22 cellular contexts compared by ENCODE assay signal in the genomic region with DNA sequence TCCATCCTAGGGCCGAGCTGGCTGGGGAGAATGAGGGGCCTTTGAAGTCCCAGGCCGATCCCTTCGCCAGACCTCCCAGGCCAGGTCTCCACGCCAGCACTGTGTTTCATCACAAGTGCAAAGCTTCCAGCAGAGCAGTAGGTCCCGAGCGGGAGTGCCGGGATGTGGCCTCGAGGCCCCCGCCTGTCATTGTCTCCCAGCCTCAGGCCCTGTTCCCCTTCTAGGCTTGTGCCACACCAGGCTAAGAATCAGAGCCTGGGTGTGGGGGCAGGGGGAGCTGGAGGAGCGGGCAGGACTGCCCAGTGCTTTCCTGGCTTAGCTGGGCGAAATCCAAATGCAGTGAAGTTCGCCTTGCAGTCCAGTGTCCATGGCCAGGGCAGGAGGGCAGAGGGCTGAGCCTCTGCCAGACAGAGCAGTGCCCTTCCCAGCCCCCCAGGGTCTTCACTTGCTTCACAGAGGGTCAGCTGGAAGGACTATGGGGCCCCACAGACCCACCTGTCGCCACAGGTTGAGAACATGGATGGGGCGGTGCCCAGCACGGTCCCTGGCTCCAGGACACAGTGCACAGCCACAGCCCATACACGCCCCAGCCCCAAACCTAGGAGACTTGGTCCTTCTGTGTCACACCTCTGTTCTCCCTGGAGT. TPM values are rescaled to one million over a fixed set of nuclear protein-coding genes. Genes with fewer than 3 reads are reported as not detected.
A peak's percentile ranks its signal among the peaks of the same experiment; 100 is the strongest.
DNase-seq lines count a peak whose midpoint lies in the region; ATAC-seq and TF ChIP-seq lines count a peak whose summit lies in the region.
"Had no signal": no experiment of that assay in that cellular context is flagged by ENCODE, and none has a peak within 500 bp of the region (broad histone marks: within the 10 kb centered on the region; RNA-seq: fewer than 3 reads in every experiment).

No MANE protein-coding gene starts in this region.

- peaks cover 0 to 38% (median 25%) of the 10 kb centered on the region in 3 donors for H3K4me1 ChIP-seq in gastroesophageal sphincter
- peaks cover 5% of the 10 kb centered on the region for H3K4me1 ChIP-seq in mesenchymal stem cell (ENCODE audit: control insufficient read depth, insufficient read depth, low read depth, low read length)
- peaks cover 0 to 18% of the 10 kb centered on the region in 2 donors for H3K4me1 ChIP-seq in uterus
- H3K4me1 ChIP-seq in CD4-positive, alpha-beta memory T cell (ENCODE audit: insufficient read depth, low read length), result no peaks in the 10 kb centered on the region

- H2BK15ac ChIP-seq in mesenchymal stem cell (ENCODE audit: low read depth, poor library complexity, severe bottlenecking), result peak overlapping the region; percentile 19

- peak overlapping the region in 1 of 2 experiments; percentile 41 for H3K18ac ChIP-seq in mesenchymal stem cell (ENCODE audit: low read depth in 1 of 2, low read length in 2 of 2)

- ATAC-seq in gastroesophageal sphincter, result peak; percentile 66
- ATAC-seq: CD8-positive, alpha-beta T cell; stimulated activated effector memory CD8-positive, alpha-beta T cell treated with anti-CD3 and anti-CD28 coated beads, Interleukin-12 subunit alpha, Interleukin-12 subunit beta, amount 100 ng/mL, for 72 hours had no signal

- H2AFZ ChIP-seq in mesenchymal stem cell (ENCODE audit: low read depth, low read length), result no peak overlapping the region
- H2AFZ ChIP-seq: GM23248 had no signal

- no peak for DNase-seq in activated CD4-positive, alpha-beta T cell treated with anti-CD3 and anti-CD28 coated beads, Interleukin-2, amount 10 ng/mL, durations not matched to agents 24 days and 14 days
- DNase-seq in activated CD4-positive, alpha-beta T cell treated with anti-CD3 and anti-CD28 coated beads, Interleukin-2, amount 10 ng/mL, durations not matched to agents 7 days and 5 days, result no peak
- DNase-seq in mesenchymal stem cell (no peak), uterus (peak; percentile 36 to 60), HuH-7.5 (ENCODE audit: low spot score) (no peak), RKO (ENCODE audit: low spot score) (no peak)
- DNase-seq in CD4-positive, alpha-beta memory T cell, result no peak
- DNase-seq: activated CD4-positive, alpha-beta T cell treated with anti-CD3 and anti-CD28 coated beads for 1 hour; activated gamma-delta T cell; CD8-positive, alpha-beta T cell; colonic mucosa; glutamatergic neuron; GM23248; midbrain; NCI-H1417; SIG-M5; small intestine had no signal

- H3K27me3 Mint-ChIP-seq in activated CD4-positive, alpha-beta T cell treated with anti-CD3 and anti-CD28 coated beads, Interleukin-2, amount 10 ng/mL, durations not matched to agents 24 days and 14 days, result no peaks in the 10 kb centered on the region
- no peaks in the 10 kb centered on the region for H3K27me3 Mint-ChIP-seq in activated CD4-positive, alpha-beta T cell treated with anti-CD3 and anti-CD28 coated beads, Interleukin-2, amount 10 ng/mL, durations not matched to agents 7 days and 5 days
- H3K27me3 Mint-ChIP-seq in CD4-positive, alpha-beta memory T cell, result no peaks in the 10 kb centered on the region
- H3K27me3 Mint-ChIP-seq: type B pancreatic cell had no signal

- no peak overlapping the region for H3K4ac ChIP-seq in mesenchymal stem cell (ENCODE audit: low read depth in 1 of 2, low read length in 2 of 2)

- H3K27me3 ChIP-seq in gastroesophageal sphincter (no peaks in the 10 kb centered on the region), mesenchymal stem cell (ENCODE audit: control insufficient read depth in 1 of 2, insufficient read depth in 1 of 2, low read length in 2 of 2) (peaks cover 0 to 8% of the 10 kb centered on the region in 2 experiments), uterus (no peaks in the 10 kb centered on the region)
- H3K27me3 ChIP-seq in CD4-positive, alpha-beta memory T cell (ENCODE audit: insufficient read depth, low read length), result no peaks in the 10 kb centered on the region
- H3K27me3 ChIP-seq: colonic mucosa had no signal

- H4K8ac ChIP-seq in mesenchymal stem cell (ENCODE audit: low read length), result no peak overlapping the region

- H2BK12ac ChIP-seq in mesenchymal stem cell (ENCODE audit: low read length in 2 of 2), result peak overlapping the region in 1 of 2 experiments; percentile 7

- WGBS in gastroesophageal sphincter (ENCODE audit: low coverage in 1 of 2), 2 donors, result 55 to 56% methylated on average over 3 to 6 of the region's 16 CpGs
- WGBS in mesenchymal stem cell, result 74% methylated on average over 16 of the region's 16 CpGs

- H3K27ac Mint-ChIP-seq in activated CD4-positive, alpha-beta T cell treated with anti-CD3 and anti-CD28 coated beads, Interleukin-2, amount 10 ng/mL, durations not matched to agents 24 days and 14 days, result peak overlapping the region; percentile 20
- H3K27ac Mint-ChIP-seq in activated CD4-positive, alpha-beta T cell treated with anti-CD3 and anti-CD28 coated beads, Interleukin-2, amount 10 ng/mL, durations not matched to agents 7 days and 5 days, result no peak overlapping the region
- H3K27ac Mint-ChIP-seq in CD4-positive, alpha-beta memory T cell, result peak overlapping the region in 1 of 7 donors; percentile 65
- H3K27ac Mint-ChIP-seq: stimulated activated effector memory CD8-positive, alpha-beta T cell treated with anti-CD3 and anti-CD28 coated beads, Interleukin-12 subunit alpha, Interleukin-12 subunit beta, amount 100 ng/mL, for 72 hours; T-helper 2 cell treated with Interferon-gamma antibody and Interleukin-4, amounts not matched to agents 5 μg/mL and 100 μg/mL, for 36 hours; type B pancreatic cell had no signal

- no peaks in the 10 kb centered on the region for H3K9me3 ChIP-seq in gastroesophageal sphincter
- H3K9me3 ChIP-seq in mesenchymal stem cell (ENCODE audit: control insufficient read depth, low read length), result no peaks in the 10 kb centered on the region
- no peaks in the 10 kb centered on the region for H3K9me3 ChIP-seq in uterus
- no peaks in the 10 kb centered on the region for H3K9me3 ChIP-seq in CD4-positive, alpha-beta memory T cell (ENCODE audit: control insufficient read depth in 1 of 2, low read length in 2 of 2)
- H3K9me3 ChIP-seq: colonic mucosa had no signal

- H2BK120ac ChIP-seq in mesenchymal stem cell (ENCODE audit: low read depth, low read length), result no peak overlapping the region

- H3K9ac ChIP-seq in mesenchymal stem cell (ENCODE audit: low read length), result no peak overlapping the region
- H3K9ac ChIP-seq: GM23248 had no signal

- H2BK5ac ChIP-seq in mesenchymal stem cell (ENCODE audit: low read depth, low read length, poor library complexity, severe bottlenecking), result no peak overlapping the region

- H3K9me3 Mint-ChIP-seq in activated CD4-positive, alpha-beta T cell treated with anti-CD3 and anti-CD28 coated beads, Interleukin-2, amount 10 ng/mL, durations not matched to agents 24 days and 14 days, result no peaks in the 10 kb centered on the region
- H3K9me3 Mint-ChIP-seq in activated CD4-positive, alpha-beta T cell treated with anti-CD3 and anti-CD28 coated beads, Interleukin-2, amount 10 ng/mL, durations not matched to agents 7 days and 5 days, result no peaks in the 10 kb centered on the region
- no peaks in the 10 kb centered on the region for H3K9me3 Mint-ChIP-seq in CD4-positive, alpha-beta memory T cell
- H3K9me3 Mint-ChIP-seq: CD8-positive, alpha-beta T cell; stimulated activated effector memory CD8-positive, alpha-beta T cell treated with anti-CD3 and anti-CD28 coated beads, Interleukin-12 subunit alpha, Interleukin-12 subunit beta, amount 100 ng/mL, for 72 hours; T-helper 2 cell treated with Interferon-gamma antibody and Interleukin-4, amounts not matched to agents 5 μg/mL and 100 μg/mL, for 36 hours; type B pancreatic cell had no signal

- no peak overlapping the region for H3K4me2 ChIP-seq in mesenchymal stem cell (ENCODE audit: low read length, poor library complexity, severe bottlenecking)

- no peak for TF ChIP-seq CTCF in gastroesophageal sphincter (IDR thresholded peaks at IDR 0.05)
- no peak for TF ChIP-seq CTCF in uterus (IDR thresholded peaks at IDR 0.05)

- H3K27ac ChIP-seq in gastroesophageal sphincter (peak overlapping the region in 1 of 4 donors; percentile 16), mesenchymal stem cell (ENCODE audit: low read length, poor library complexity, severe bottlenecking) (no peak overlapping the region), uterus (no peak overlapping the region)
- no peak overlapping the region for H3K27ac ChIP-seq in CD4-positive, alpha-beta memory T cell (ENCODE audit: low read depth, low read length)
- H3K27ac ChIP-seq: colonic mucosa, epithelial cell of prostate, GM23248 had no signal

- TF ChIP-seq EP300 in gastroesophageal sphincter (IDR thresholded peaks at IDR 0.05), result no peak

- no peak overlapping the region for H4K91ac ChIP-seq in mesenchymal stem cell (ENCODE audit: low read length)

- H3K36me3 ChIP-seq in gastroesophageal sphincter (no peaks in the 10 kb centered on the region), mesenchymal stem cell (ENCODE audit: control insufficient read depth in 1 of 2, insufficient read depth in 2 of 2, low read depth in 1 of 2, low read length in 2 of 2) (peaks cover 0 to 7% of the 10 kb centered on the region in 2 experiments), uterus (no peaks in the 10 kb centered on the region)
- no peaks in the 10 kb centered on the region for H3K36me3 ChIP-seq in CD4-positive, alpha-beta memory T cell (ENCODE audit: insufficient read depth, low read length)
- H3K36me3 ChIP-seq: colonic mucosa had no signal

- H3K23ac ChIP-seq in mesenchymal stem cell (ENCODE audit: low read length in 2 of 2), result no peak overlapping the region

- H2AK5ac ChIP-seq in mesenchymal stem cell (ENCODE audit: low read length, severe bottlenecking), result no peak overlapping the region

- no peak overlapping the region for H3K4me3 Mint-ChIP-seq in activated CD4-positive, alpha-beta T cell treated with anti-CD3 and anti-CD28 coated beads, Interleukin-2, amount 10 ng/mL, durations not matched to agents 24 days and 14 days
- H3K4me3 Mint-ChIP-seq in activated CD4-positive, alpha-beta T cell treated with anti-CD3 and anti-CD28 coated beads, Interleukin-2, amount 10 ng/mL, durations not matched to agents 7 days and 5 days, result no peak overlapping the region
- no peak overlapping the region for H3K4me3 Mint-ChIP-seq in CD4-positive, alpha-beta memory T cell
- H3K4me3 Mint-ChIP-seq: CD8-positive, alpha-beta T cell; stimulated activated effector memory CD8-positive, alpha-beta T cell treated with anti-CD3 and anti-CD28 coated beads, Interleukin-12 subunit alpha, Interleukin-12 subunit beta, amount 100 ng/mL, for 72 hours; T-helper 2 cell treated with Interferon-gamma antibody and Interleukin-4, amounts not matched to agents 5 μg/mL and 100 μg/mL, for 36 hours; type B pancreatic cell had no signal

- H3K4me3 ChIP-seq in gastroesophageal sphincter (no peak overlapping the region), mesenchymal stem cell (ENCODE audit: insufficient read depth in 1 of 2, low read depth in 1 of 2, low read length in 2 of 2) (no peak overlapping the region), uterus (no peak overlapping the region)
- H3K4me3 ChIP-seq in CD4-positive, alpha-beta memory T cell (ENCODE audit: low read length in 2 of 2), result no peak overlapping the region
- H3K4me3 ChIP-seq: colonic mucosa, GM23248 had no signal

- intact Hi-C loops in activated CD4-positive, alpha-beta T cell treated with anti-CD3 and anti-CD28 coated beads, Interleukin-2, amount 10 ng/mL, durations not matched to agents 24 days and 14 days (cut with micrococcal nuclease), result no loop called here
- intact Hi-C loops in uterus (cut with DNase I; ENCODE audit: low total_unique reads), result no loop called here
- intact Hi-C loops in CD4-positive, alpha-beta memory T cell (cut with micrococcal nuclease), result no loop called here

- H3K14ac ChIP-seq in mesenchymal stem cell (ENCODE audit: low read length in 2 of 2), result no peak overlapping the region

- H3K4me1 Mint-ChIP-seq in activated CD4-positive, alpha-beta T cell treated with anti-CD3 and anti-CD28 coated beads, Interleukin-2, amount 10 ng/mL, durations not matched to agents 24 days and 14 days, result peaks cover 27% of the 10 kb centered on the region
- peaks cover 44% of the 10 kb centered on the region for H3K4me1 Mint-ChIP-seq in activated CD4-positive, alpha-beta T cell treated with anti-CD3 and anti-CD28 coated beads, Interleukin-2, amount 10 ng/mL, durations not matched to agents 7 days and 5 days
- H3K4me1 Mint-ChIP-seq in CD4-positive, alpha-beta memory T cell, result peaks cover 7 to 45% (median 18%) of the 10 kb centered on the region in 4 donors

- POLR2A ChIA-PET in activated CD4-positive, alpha-beta T cell treated with anti-CD3 and anti-CD28 coated beads, Interleukin-2, amount 10 ng/mL, durations not matched to agents 7 days and 5 days (lab: Charles Lee), result no interaction called here
- POLR2A ChIA-PET in CD4-positive, alpha-beta memory T cell (lab: Charles Lee; ENCODE audit: partially characterized antibody), result interaction anchor here (1.4 to 2.4 kb wide), 2 partner anchors 9 to 20 kb away, joined by 6 to 10 read pairs; a partner anchor contains a TSS

- CTCF ChIA-PET in activated CD4-positive, alpha-beta T cell treated with anti-CD3 and anti-CD28 coated beads, Interleukin-2, amount 10 ng/mL, durations not matched to agents 7 days and 5 days (lab: Charles Lee), result interaction anchor here (0.6 to 4.3 kb wide), 6 partner anchors 10 to 96 kb away, joined by 3 to 17 read pairs (median 4); a partner anchor contains a TSS
- CTCF ChIA-PET in CD4-positive, alpha-beta memory T cell (lab: Charles Lee; ENCODE audit: partially characterized antibody), result interaction anchor here (1.4 to 4.1 kb wide), 5 partner anchors 8 to 219 kb away, joined by 3 to 50 read pairs (median 4); a partner anchor contains a TSS

- TF ChIP-seq POLR2A in gastroesophageal sphincter (IDR thresholded peaks at IDR 0.05), result no peak
- no peak for TF ChIP-seq POLR2A in uterus (IDR thresholded peaks at IDR 0.05)

- H3K79me1 ChIP-seq in mesenchymal stem cell (replicated peaks; ENCODE audit: low read length, poor library complexity, severe bottlenecking), result peaks cover 33% of the 10 kb centered on the region

- peaks cover 9% of the 10 kb centered on the region for H3K36me3 Mint-ChIP-seq in activated CD4-positive, alpha-beta T cell treated with anti-CD3 and anti-CD28 coated beads, Interleukin-2, amount 10 ng/mL, durations not matched to agents 24 days and 14 days (ENCODE audit: low read depth)
- peaks cover 7% of the 10 kb centered on the region for H3K36me3 Mint-ChIP-seq in activated CD4-positive, alpha-beta T cell treated with anti-CD3 and anti-CD28 coated beads, Interleukin-2, amount 10 ng/mL, durations not matched to agents 7 days and 5 days (ENCODE audit: low read depth)
- H3K36me3 Mint-ChIP-seq in CD4-positive, alpha-beta memory T cell, result no peaks in the 10 kb centered on the region
- H3K36me3 Mint-ChIP-seq: CD8-positive, alpha-beta T cell; type B pancreatic cell had no signal

RNA-seq across cellular contexts. Expression of a gene that starts 20.2 kb away (rescaled TPM):
- total RNA-seq in activated CD4-positive, alpha-beta T cell treated with anti-CD3 and anti-CD28 coated beads, Interleukin-2, amount 10 ng/mL, durations not matched to agents 24 days and 14 days, result 108 TPM in 2 replicates
- total RNA-seq in activated CD4-positive, alpha-beta T cell treated with anti-CD3 and anti-CD28 coated beads, Interleukin-2, amount 10 ng/mL, durations not matched to agents 7 days and 5 days, result 10 to 100 TPM; 77.1 to 82.2 TPM
- total RNA-seq in gastroesophageal sphincter, result 10 to 100 TPM; 29.6 to 78.3 (median 38.4) TPM
- polyA plus RNA-seq in mesenchymal stem cell (2013, experiment 1 of 2), result 14.6 TPM
- 15.8 TPM for polyA plus RNA-seq in mesenchymal stem cell (2013, experiment 2 of 2)
- total RNA-seq in uterus, result 10 to 100 TPM in 3 of 4 donors, 1 to 10 TPM in 1; 7.4 to 54.5 (median 14.7) TPM
- 10 to 100 TPM; 55.7 to 67.1 TPM for total RNA-seq in CD4-positive, alpha-beta memory T cell
- polyA plus RNA-seq in CD4-positive, alpha-beta memory T cell, result 10 to 100 TPM; 11.8 to 16.0 TPM

Comparison
In these comparisons a context has a peak if more than half of its experiments do, and no peak if none do; other contexts are left out.
1. DNase-seq: peak in uterus (2 of 2); none in activated CD4-positive, alpha-beta T cell treated with anti-CD3 and anti-CD28 coated beads, Interleukin-2, amount 10 ng/mL, durations not matched to agents 24 days and 14 days (single experiment), activated CD4-positive, alpha-beta T cell treated with anti-CD3 and anti-CD28 coated beads, Interleukin-2, amount 10 ng/mL, durations not matched to agents 7 days and 5 days (single experiment), mesenchymal stem cell (single experiment), HuH-7.5 (single experiment), CD4-positive, alpha-beta memory T cell (0 of 5) and RKO (single experiment).